ENCODE assay signal across 1 cellular context in genomic region chr13:26991508-26992181, GRCh38.
TF ChIP-seq lines count a peak whose summit lies in the region.

No MANE protein-coding gene starts in this region.

TF ChIP-seq in HepG2, 621 proteins besides CTCF, POLR2A, EP300 and RAD21 (continued from another document and continues in another):
- TF ChIP-seq HNF1A (IDR thresholded peaks at IDR 0.05; ENCODE audit: low read depth), result peak; percentile 58; the same call in 1 of the 2 replicates
- peak; percentile 61 for TF ChIP-seq HNF1A (CRISPR knock-in tag; IDR thresholded peaks at IDR 0.05; ENCODE audit: borderline replicate concordance)
- peak; percentile 88 for TF ChIP-seq RXRA (CRISPR knock-in tag; IDR thresholded peaks at IDR 0.05)
- TF ChIP-seq ZBTB38 (CRISPR knock-in tag; IDR thresholded peaks at IDR 0.05), result no peak
- peak; percentile 81 for TF ChIP-seq PRDM10 (CRISPR knock-in tag; IDR thresholded peaks at IDR 0.05; ENCODE audit: low read depth)
- TF ChIP-seq ARNT (IDR thresholded peaks at IDR 0.05), result no peak
- no peak for TF ChIP-seq ZNF577 (CRISPR knock-in tag; IDR thresholded peaks at IDR 0.05; ENCODE audit: borderline replicate concordance, low read depth)
- peak; percentile 31; the same call in 1 of the 2 replicates for TF ChIP-seq NR2C2 (CRISPR knock-in tag; IDR thresholded peaks at IDR 0.05; ENCODE audit: borderline replicate concordance)
- no peak for TF ChIP-seq ZFP36L2 (CRISPR knock-in tag; IDR thresholded peaks at IDR 0.05)
- no peak for TF ChIP-seq ZNF446 (CRISPR knock-in tag; IDR thresholded peaks at IDR 0.05)
- TF ChIP-seq TCF12 (IDR thresholded peaks at IDR 0.05), result no peak
- TF ChIP-seq TCF12 (CRISPR knock-in tag; IDR thresholded peaks at IDR 0.05), result no peak
- peak; percentile 49; the same call in 1 of the 2 replicates for TF ChIP-seq POLR2G (IDR thresholded peaks at IDR 0.05; ENCODE audit: low read depth, low read length)
- no peak for TF ChIP-seq BCLAF1 (IDR thresholded peaks at IDR 0.05)
- 0 out of 2 replicates have a peak, but pooled peaks have one; percentile 19 for TF ChIP-seq ELF1 (CRISPR knock-in tag; IDR thresholded peaks at IDR 0.05)
- TF ChIP-seq CHCHD3 (CRISPR knock-in tag; IDR thresholded peaks at IDR 0.05), result no peak
- TF ChIP-seq SNRNP70 (IDR thresholded peaks at IDR 0.05; ENCODE audit: low read depth, low read length), result no peak
- no peak for TF ChIP-seq ZNF549 (CRISPR knock-in tag; IDR thresholded peaks at IDR 0.05)
- TF ChIP-seq PHF21A (CRISPR knock-in tag; IDR thresholded peaks at IDR 0.05), result 0 out of 2 replicates have a peak, but pooled peaks have one; percentile 37
- peak; percentile 60; the same call in 1 of the 2 replicates for TF ChIP-seq TFE3 (CRISPR knock-in tag; IDR thresholded peaks at IDR 0.05)
- TF ChIP-seq PLSCR1 (CRISPR knock-in tag; IDR thresholded peaks at IDR 0.05; ENCODE audit: borderline replicate concordance), result no peak
- no peak for TF ChIP-seq SRY (CRISPR knock-in tag; IDR thresholded peaks at IDR 0.05)
- TF ChIP-seq PHF20 (CRISPR knock-in tag; IDR thresholded peaks at IDR 0.05), result 0 out of 2 replicates have a peak, but pooled peaks have one; percentile 12
- peak; percentile 80 for TF ChIP-seq KDM6A (CRISPR knock-in tag; IDR thresholded peaks at IDR 0.05; ENCODE audit: low read depth)
- peak; percentile 43 for TF ChIP-seq ZNF18 (CRISPR knock-in tag; IDR thresholded peaks at IDR 0.05; ENCODE audit: insufficient replicate concordance)
- peak; percentile 47; the same call in 1 of the 2 replicates for TF ChIP-seq ZNF232 (CRISPR knock-in tag; IDR thresholded peaks at IDR 0.05; ENCODE audit: borderline replicate concordance)
- TF ChIP-seq ZNF770 (CRISPR knock-in tag; IDR thresholded peaks at IDR 0.05), result 0 out of 2 replicates have a peak, but pooled peaks have one; percentile 18
- TF ChIP-seq CREB1 (IDR thresholded peaks at IDR 0.05), result 0 out of 2 replicates have a peak, but pooled peaks have one; percentile 15
- no peak for TF ChIP-seq CREB1 (CRISPR knock-in tag; IDR thresholded peaks at IDR 0.05)
- no peak for TF ChIP-seq ZNF7 (CRISPR knock-in tag; IDR thresholded peaks at IDR 0.05)
- TF ChIP-seq ZNF414 (CRISPR knock-in tag; IDR thresholded peaks at IDR 0.05), result no peak; the same call in 1 of the 2 replicates
- TF ChIP-seq ZNF333 (CRISPR knock-in tag; IDR thresholded peaks at IDR 0.05; ENCODE audit: borderline replicate concordance), result no peak
- TF ChIP-seq ZBTB25 (CRISPR knock-in tag; IDR thresholded peaks at IDR 0.05), result peak; percentile 67
- TF ChIP-seq ZNF780A (CRISPR knock-in tag; IDR thresholded peaks at IDR 0.05), result no peak
- TF ChIP-seq ZNF567 (CRISPR knock-in tag; IDR thresholded peaks at IDR 0.05; ENCODE audit: borderline replicate concordance), result peak; percentile 79; the same call in 1 of the 2 replicates
- no peak for TF ChIP-seq GMEB2 (CRISPR knock-in tag; IDR thresholded peaks at IDR 0.05; ENCODE audit: low read depth)
- peak; percentile 60; the same call in 1 of the 2 replicates for TF ChIP-seq FOXK1 (CRISPR knock-in tag; IDR thresholded peaks at IDR 0.05; ENCODE audit: borderline replicate concordance, low read depth)
- TF ChIP-seq SP5 (CRISPR knock-in tag; IDR thresholded peaks at IDR 0.05; ENCODE audit: borderline replicate concordance, low read depth), result 0 out of 2 replicates have a peak, but pooled peaks have one; percentile 7
- no peak for TF ChIP-seq KAT7 (CRISPR knock-in tag; IDR thresholded peaks at IDR 0.05; ENCODE audit: borderline replicate concordance)
- peak; percentile 37; the same call in 1 of the 2 replicates for TF ChIP-seq TGIF2 (CRISPR knock-in tag; IDR thresholded peaks at IDR 0.05)
